Comparison of ENCODE assay signal across 15 cellular contexts in the genomic region with DNA sequence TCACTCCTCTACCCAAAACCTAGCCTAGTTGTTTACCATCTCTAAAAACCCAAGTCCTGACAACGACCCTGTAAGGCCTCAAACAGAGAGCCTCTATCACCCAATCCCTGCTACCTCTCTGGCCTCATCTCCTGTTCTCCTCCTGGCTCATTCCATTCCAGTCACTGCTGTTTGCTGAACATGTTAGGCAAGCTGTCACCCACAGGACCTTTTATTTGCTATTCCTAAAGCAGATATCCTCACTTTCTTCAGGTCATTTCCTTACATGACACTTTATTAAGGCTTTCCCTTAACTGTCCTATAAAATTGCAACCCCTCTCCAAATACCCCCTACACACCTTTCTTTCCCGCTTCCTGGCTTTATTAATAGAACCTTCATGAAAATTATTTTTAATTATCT.
DNase-seq lines count a peak whose midpoint lies in the region; ATAC-seq and TF ChIP-seq lines count a peak whose summit lies in the region.
"Had no signal": no experiment of that assay in that cellular context is flagged by ENCODE, and none has a peak within 500 bp of the region (broad histone marks: within the 10 kb centered on the region; RNA-seq: fewer than 3 reads in every experiment).

No MANE protein-coding gene starts in this region.

- H4K20me1 ChIP-seq in PC-9 (ENCODE audit: insufficient read depth): peaks cover 61% of the 10 kb centered on the region

- no peak overlapping the region for H3K4me2 ChIP-seq in PC-9

- in situ Hi-C loops in HAP-1 (cut with MboI; ENCODE audit: low sequenced_read_pairs): no loop called here

- 0 out of 2 replicates have a peak, but pooled peaks cover 1% of the 10 kb centered on the region for H3K4me1 ChIP-seq in PC-9 (replicated peaks; ENCODE audit: insufficient read depth)
- H3K4me1 ChIP-seq in neutrophil (ENCODE audit: control insufficient read depth in 1 of 2, insufficient read depth in 1 of 2, low read depth in 1 of 2, low read length in 1 of 2): peaks cover 11 to 27% of the 10 kb centered on the region in 2 experiments
- peaks cover 16% of the 10 kb centered on the region for H3K4me1 ChIP-seq in HAP-1

- TF ChIP-seq CTCF in PC-9 (conservative IDR thresholded peaks at IDR 0.05): no peak
- TF ChIP-seq CTCF in neutrophil (IDR thresholded peaks at IDR 0.05): no peak

- H3K79me2 ChIP-seq in PC-9 (ENCODE audit: low read depth): peaks cover 100% of the 10 kb centered on the region

- no peak overlapping the region for H2AFZ ChIP-seq in PC-9

- no TSS peak for BruUV-seq in PC-9 (replicated peaks; lab: Mats Ljungman, UMichigan)

- POLR2A ChIA-PET in PC-9 (lab: Charles Lee; ENCODE audit: unreplicated experiment): no interaction called here

- H3K4me3 ChIP-seq in PC-9: no peak overlapping the region
- H3K4me3 ChIP-seq in neutrophil (ENCODE audit: low read depth in 1 of 2, low read length in 1 of 2): no peak overlapping the region
- H3K4me3 ChIP-seq in HAP-1: no peak overlapping the region
- H3K4me3 ChIP-seq: MG63, tibial nerve had no signal

- peak; percentile 11 for DNase-seq in DMS53 (lab: John Stamatoyannopoulos, UW)
- no peak for DNase-seq in DMS53 treated with DMSO at 0.1 percent for 48 hours (lab: John Stamatoyannopoulos, UW; ENCODE audit: unreplicated experiment)
- no peak for DNase-seq in PC-9
- DNase-seq in left ventricle myocardium superior: no peak
- DNase-seq in GM19238 (ENCODE audit: insufficient read length, low spot score): no peak
- DNase-seq in HAP-1 (ENCODE audit: low spot score in 2 of 2): no peak
- no peak for DNase-seq in NAMALWA (ENCODE audit: low spot score)
- DNase-seq: 8988T; activated naive CD8-positive, alpha-beta T cell treated with anti-CD3 and anti-CD28 coated beads, Interleukin-2, amount 10 ng/mL, durations not matched to agents 7 days and 5 days; kidney; MG63; stimulated activated CD4-positive, alpha-beta T cell treated with anti-CD3 and anti-CD28 coated beads, Interleukin-12 subunit alpha, Interleukin-12 subunit beta, amount 100 ng/mL, for 4 hours; T-helper 1 cell had no signal

- H3K36me3 ChIP-seq in PC-9 (ENCODE audit: low read depth) (no peaks in the 10 kb centered on the region), neutrophil (no peaks in the 10 kb centered on the region), HAP-1 (replicated peaks) (no peaks in the 10 kb centered on the region)
- H3K36me3 ChIP-seq: MG63, tibial nerve had no signal

- H3K27ac ChIP-seq in PC-9 (0 out of 2 replicates have a peak overlapping the region, but pooled peaks have one; percentile 7), neutrophil (peak overlapping the region; percentile 36)
- H3K27ac ChIP-seq: tibial nerve had no signal

- peaks cover 10% of the 10 kb centered on the region for H3F3A ChIP-seq in PC-9 (ENCODE audit: insufficient read depth, low read depth)

- H3K9me2 ChIP-seq in PC-9 (ENCODE audit: insufficient read depth): no peaks in the 10 kb centered on the region

- H3K27me3 ChIP-seq in PC-9 (ENCODE audit: insufficient read depth, low read depth) (no peaks in the 10 kb centered on the region), neutrophil (no peaks in the 10 kb centered on the region), HAP-1 (ENCODE audit: low read depth) (no peaks in the 10 kb centered on the region)
- H3K27me3 ChIP-seq: MG63, tibial nerve had no signal

- CTCF ChIA-PET in PC-9 (lab: Charles Lee): no interaction called here

- H3K9me3 ChIP-seq in PC-9 (ENCODE audit: insufficient read depth, low read depth): no peaks in the 10 kb centered on the region
- no peaks in the 10 kb centered on the region for H3K9me3 ChIP-seq in neutrophil
- H3K9me3 ChIP-seq in HAP-1: no peaks in the 10 kb centered on the region
- H3K9me3 ChIP-seq: MG63, tibial nerve had no signal

- peak; percentile 20 for ATAC-seq in left ventricle myocardium superior

- intact Hi-C loops in PC-9 (cut with micrococcal nuclease; ENCODE audit: unreplicated experiment): no loop called here
- intact Hi-C loops in left ventricle myocardium superior (cut with micrococcal nuclease): no loop called here
